Comparison of ENCODE assay signal across 4 cellular contexts in the genomic region with DNA sequence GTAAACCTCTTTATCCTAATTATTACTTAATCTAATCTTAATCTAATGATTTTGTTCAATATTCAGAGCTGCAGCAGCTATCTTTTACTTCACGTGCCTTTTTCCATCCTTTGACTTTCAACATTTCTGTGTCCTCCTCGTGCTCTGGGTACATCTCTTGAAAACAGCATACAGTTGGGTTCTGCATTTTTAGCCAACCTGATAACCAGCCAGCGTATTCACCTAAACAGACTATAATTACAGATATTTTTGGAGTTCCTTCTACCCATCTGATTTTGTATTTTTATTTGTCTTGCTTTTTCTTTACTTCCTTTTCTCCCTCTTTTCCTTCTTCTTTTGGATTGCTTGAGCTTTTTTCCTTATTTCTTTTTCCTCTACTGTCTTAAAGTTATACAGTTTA. TPM values are rescaled to one million over a fixed set of nuclear protein-coding genes. Genes with fewer than 3 reads are reported as not detected.
"Had no signal": no experiment of that assay in that cellular context is flagged by ENCODE, and none has a peak within 500 bp of the region (broad histone marks: within the 10 kb centered on the region; RNA-seq: fewer than 3 reads in every experiment).

No MANE protein-coding gene starts in this region.

- ATAC-seq: GM12878 had no signal

- H3K4me3 ChIP-seq: GM12878 had no signal

- DNase-seq: GDM1, GF-D8 had no signal

RNA-seq across cellular contexts. Expression of a gene that starts 16.2 kb away (rescaled TPM):
- total RNA-seq: G401 had no signal
